ENCODE assay signal across 1 cellular context in genomic region chr3:156826144-156826895, GRCh38.
TF ChIP-seq lines count a peak whose summit lies in the region.

TSS of gene LEKR1 (plus strand) at chr3:156826353. CDS start at chr3:156829330, 2,977 bp downstream.

TF ChIP-seq in GM12878, 131 proteins besides CTCF, POLR2A, EP300 and RAD21 (continued from another document):
- TF ChIP-seq ZNF687 (IDR thresholded peaks at IDR 0.05) = peak; percentile 87
- no peak for TF ChIP-seq ATF3 (IDR thresholded peaks at IDR 0.05; ENCODE audit: borderline replicate concordance, extremely low read depth, low read depth, low read length)
- TF ChIP-seq MYB (IDR thresholded peaks at IDR 0.05; ENCODE audit: borderline replicate concordance, low read depth, low read length) = no peak
- TF ChIP-seq SRF (IDR thresholded peaks at IDR 0.05; ENCODE audit: low read depth in 2 of 2, low read length in 2 of 2) = no peak
- TF ChIP-seq NR2C2 (IDR thresholded peaks at IDR 0.05; ENCODE audit: borderline replicate concordance, control insufficient read depth, insufficient read length, low read depth) = no peak
- TF ChIP-seq FOS (IDR thresholded peaks at IDR 0.05; ENCODE audit: borderline replicate concordance, extremely low read depth, insufficient read length) = no peak
- peak; percentile 7 for TF ChIP-seq MEF2B (IDR thresholded peaks at IDR 0.05; ENCODE audit: partially characterized antibody, poor library complexity, severe bottlenecking)
- TF ChIP-seq CBFB (IDR thresholded peaks at IDR 0.05; ENCODE audit: low read depth) = no peak
- no peak for TF ChIP-seq USF1 (IDR thresholded peaks at IDR 0.05; ENCODE audit: borderline replicate concordance, extremely low read length, insufficient read depth, low read depth, low read length)
- TF ChIP-seq MYC (IDR thresholded peaks at IDR 0.05; ENCODE audit: insufficient read depth, insufficient read length, insufficient replicate concordance, low read length, severe bottlenecking) = no peak
- 0 out of 2 replicates have a peak, but pooled peaks have one; percentile 22 for TF ChIP-seq ZNF207 (IDR thresholded peaks at IDR 0.05; ENCODE audit: borderline replicate concordance)
- no peak for TF ChIP-seq NFYA (IDR thresholded peaks at IDR 0.05; ENCODE audit: borderline replicate concordance, low read depth, low read length)
- no peak for TF ChIP-seq KDM1A (IDR thresholded peaks at IDR 0.05; ENCODE audit: borderline replicate concordance)
- peak; percentile 65; the same call in 1 of the 2 replicates for TF ChIP-seq LARP7 (IDR thresholded peaks at IDR 0.05)
- peak; percentile 83 to 90 for TF ChIP-seq BHLHE40 (IDR thresholded peaks at IDR 0.05; ENCODE audit: borderline replicate concordance in 1 of 2, low read depth in 2 of 2, low read length in 1 of 2)
- no peak for TF ChIP-seq SUPT20H (IDR thresholded peaks at IDR 0.05; ENCODE audit: borderline replicate concordance, control insufficient read depth, low read depth, low read length)
- peak; percentile 18 for TF ChIP-seq CUX1 (IDR thresholded peaks at IDR 0.05; ENCODE audit: insufficient replicate concordance, low read depth, low read length)
- 0 out of 2 replicates have a peak, but pooled peaks have one; percentile 49 for TF ChIP-seq STAT1 (conservative IDR thresholded peaks at IDR 0.05)
- peak; percentile 97 for TF ChIP-seq CREM (IDR thresholded peaks at IDR 0.05; ENCODE audit: low read depth)
- 0 out of 2 replicates have a peak, but pooled peaks have one; percentile 78 for TF ChIP-seq RELB (IDR thresholded peaks at IDR 0.05; ENCODE audit: low read depth)
- TF ChIP-seq BACH1 (IDR thresholded peaks at IDR 0.05; ENCODE audit: borderline replicate concordance) = peak; percentile 59; the same call in 1 of the 2 replicates
- TF ChIP-seq TAF1 (IDR thresholded peaks at IDR 0.05; ENCODE audit: borderline replicate concordance, low read depth, low read length) = 0 out of 2 replicates have a peak, but pooled peaks have one; percentile 19
- no peak for TF ChIP-seq ZNF592 (IDR thresholded peaks at IDR 0.05)
TF ChIP-seq in GM12878: peak in this region for 35.
